In the genomic region with DNA sequence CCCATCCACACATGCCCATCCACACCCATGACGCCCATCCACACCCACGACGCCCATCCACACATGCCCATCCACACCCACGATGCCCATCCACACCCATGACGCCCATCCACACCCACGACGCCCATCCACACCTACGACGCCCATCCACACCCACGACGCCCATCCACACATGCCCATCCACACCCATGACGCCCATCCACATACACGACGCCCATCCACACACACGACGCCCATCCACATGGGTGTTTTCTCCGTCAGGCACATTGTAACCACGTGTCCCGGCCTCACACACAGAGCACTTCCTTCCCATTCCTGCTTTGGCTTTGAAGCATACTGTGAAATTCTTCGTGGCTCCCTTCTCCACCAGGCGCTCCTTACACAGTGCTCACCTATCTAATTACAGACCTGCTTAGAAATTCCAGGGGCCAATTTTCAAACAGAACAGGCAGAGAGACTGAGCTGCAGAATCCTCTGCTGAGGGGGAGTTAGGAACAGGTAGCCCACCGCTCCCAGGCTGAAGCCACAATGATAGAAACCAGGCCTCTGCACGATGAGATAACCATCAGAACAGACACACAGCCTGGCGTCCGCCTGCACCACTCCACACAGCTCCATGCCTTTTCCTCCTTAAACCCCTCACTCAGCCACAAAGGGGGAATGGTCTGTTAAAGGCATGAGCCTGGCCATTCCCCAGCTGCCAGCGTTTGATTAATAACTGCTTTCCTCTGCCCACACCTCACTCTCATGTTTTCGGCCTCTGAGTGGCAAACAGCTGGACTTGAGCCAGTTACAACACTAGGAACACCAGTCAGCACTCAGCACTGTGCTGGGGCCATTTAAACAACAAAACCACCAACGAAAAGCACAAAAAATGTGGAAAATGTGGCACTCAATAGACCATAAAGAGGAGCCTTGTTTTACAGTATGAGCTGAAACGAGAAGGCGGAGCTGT, we compare ENCODE assay signal across 27 cellular contexts.
A peak's percentile ranks its signal among the peaks of the same experiment; 100 is the strongest.
DNase-seq lines count a peak whose midpoint lies in the region; ATAC-seq and TF ChIP-seq lines count a peak whose summit lies in the region.
"Had no signal": no experiment of that assay in that cellular context is flagged by ENCODE, and none has a peak within 500 bp of the region (broad histone marks: within the 10 kb centered on the region; RNA-seq: fewer than 3 reads in every experiment).

No MANE protein-coding gene starts in this region.

- peaks cover 23% of the 10 kb centered on the region for H3K9me3 Mint-ChIP-seq in Calu3 (ENCODE audit: low read depth, unreplicated experiment)
- H3K9me3 Mint-ChIP-seq in activated CD4-positive, alpha-beta memory T cell treated with anti-CD3 and anti-CD28 coated beads, Interleukin-2, amount 10 ng/mL, durations not matched to agents 7 days and 5 days, result peaks cover 13% of the 10 kb centered on the region

- no peaks in the 10 kb centered on the region for H3K27me3 ChIP-seq in right lobe of liver
- H3K27me3 ChIP-seq: ascending aorta; BLaER1 treated with 17β-estradiol and CSF1 and Interleukin-3, amounts not matched to agents 10 nM and 100 nM; SJSA1; stomach; tibial nerve had no signal

- H3K36me3 ChIP-seq in right lobe of liver, result no peaks in the 10 kb centered on the region
- H3K36me3 ChIP-seq: ascending aorta; BLaER1 treated with 17β-estradiol and CSF1 and Interleukin-3, amounts not matched to agents 10 nM and 100 nM; gastroesophageal sphincter; SJSA1; tibial nerve had no signal

- no TSS peak for BruUV-seq in Calu3 (replicated peaks; lab: Mats Ljungman, UMichigan)

- H3K9me3 ChIP-seq in right lobe of liver, result no peaks in the 10 kb centered on the region
- H3K9me3 ChIP-seq: ascending aorta, stomach had no signal

- TF ChIP-seq POLR2A in right lobe of liver (IDR thresholded peaks at IDR 0.05), result no peak

- POLR2A ChIA-PET in activated CD4-positive, alpha-beta memory T cell treated with anti-CD3 and anti-CD28 coated beads, Interleukin-2, amount 10 ng/mL, durations not matched to agents 7 days and 5 days (lab: Charles Lee), result no interaction called here

- no peaks in the 10 kb centered on the region for H3K4me1 Mint-ChIP-seq in Calu3 (ENCODE audit: low read depth, unreplicated experiment)
- H3K4me1 Mint-ChIP-seq in activated CD4-positive, alpha-beta memory T cell treated with anti-CD3 and anti-CD28 coated beads, Interleukin-2, amount 10 ng/mL, durations not matched to agents 7 days and 5 days, result no peaks in the 10 kb centered on the region
- H3K4me1 Mint-ChIP-seq: activated naive CD8-positive, alpha-beta T cell treated with anti-CD3 and anti-CD28 coated beads for 36 hours had no signal

- H3K27ac ChIP-seq in right lobe of liver, result no peak overlapping the region
- H3K27ac ChIP-seq: ascending aorta; BLaER1 treated with 17β-estradiol and CSF1 and Interleukin-3, amounts not matched to agents 10 nM and 100 nM; gastroesophageal sphincter; SJSA1; stomach had no signal

- DNase-seq in Calu3 (no peak), NCI-H2029 (lab: John Stamatoyannopoulos, UW) (peak; percentile 30), astrocyte of the hippocampus (ENCODE audit: low read depth, low spot score) (peak; percentile 41), sciatic nerve (ENCODE audit: low spot score) (peak; percentile 23), right lobe of liver (no peak), amniotic stem cell (lab: John Stamatoyannopoulos, UW) (no peak)
- no peak for DNase-seq in activated CD4-positive, alpha-beta memory T cell treated with anti-CD3 and anti-CD28 coated beads, Interleukin-2, amount 10 ng/mL, durations not matched to agents 7 days and 5 days
- DNase-seq: activated CD4-positive, alpha-beta T cell treated with anti-CD3 and anti-CD28 coated beads for 1 hour; activated CD8-positive, alpha-beta T cell treated with anti-CD3 and anti-CD28 coated beads for 36 hours; activated naive CD8-positive, alpha-beta T cell treated with anti-CD3 and anti-CD28 coated beads for 36 hours; cerebellar nuclear complex; COR-L47; hippocampal formation; KBM-7; left colon; naive B cell; NCI-H1436 treated with DMSO at 0.1 percent for 48 hours; NCI-H2171; NCI-H524; nucleus accumbens; stomach had no signal

- H3K4me3 Mint-ChIP-seq in Calu3 (ENCODE audit: low read depth, unreplicated experiment), result no peak overlapping the region
- no peak overlapping the region for H3K4me3 Mint-ChIP-seq in activated CD4-positive, alpha-beta memory T cell treated with anti-CD3 and anti-CD28 coated beads, Interleukin-2, amount 10 ng/mL, durations not matched to agents 7 days and 5 days
- H3K4me3 Mint-ChIP-seq: activated CD8-positive, alpha-beta T cell treated with anti-CD3 and anti-CD28 coated beads for 36 hours; activated naive CD8-positive, alpha-beta T cell treated with anti-CD3 and anti-CD28 coated beads for 36 hours had no signal

- CTCF ChIA-PET in Calu3 (lab: Charles Lee), result no interaction called here
- CTCF ChIA-PET in activated CD4-positive, alpha-beta memory T cell treated with anti-CD3 and anti-CD28 coated beads, Interleukin-2, amount 10 ng/mL, durations not matched to agents 7 days and 5 days (lab: Charles Lee), result no interaction called here

- H3K36me3 Mint-ChIP-seq in Calu3 (ENCODE audit: insufficient read depth, unreplicated experiment), result peaks cover 5% of the 10 kb centered on the region
- H3K36me3 Mint-ChIP-seq in activated CD4-positive, alpha-beta memory T cell treated with anti-CD3 and anti-CD28 coated beads, Interleukin-2, amount 10 ng/mL, durations not matched to agents 7 days and 5 days (ENCODE audit: low read depth), result peaks cover 3% of the 10 kb centered on the region
- H3K36me3 Mint-ChIP-seq: activated naive CD8-positive, alpha-beta T cell treated with anti-CD3 and anti-CD28 coated beads for 36 hours had no signal

- no peaks in the 10 kb centered on the region for H3K27me3 Mint-ChIP-seq in Calu3 (ENCODE audit: unreplicated experiment)
- no peaks in the 10 kb centered on the region for H3K27me3 Mint-ChIP-seq in activated CD4-positive, alpha-beta memory T cell treated with anti-CD3 and anti-CD28 coated beads, Interleukin-2, amount 10 ng/mL, durations not matched to agents 7 days and 5 days
- H3K27me3 Mint-ChIP-seq: activated CD8-positive, alpha-beta T cell treated with anti-CD3 and anti-CD28 coated beads for 36 hours; activated naive CD8-positive, alpha-beta T cell treated with anti-CD3 and anti-CD28 coated beads for 36 hours; naive B cell had no signal

- H3K27ac Mint-ChIP-seq in Calu3 (ENCODE audit: unreplicated experiment), result peak overlapping the region; percentile 19
- no peak overlapping the region for H3K27ac Mint-ChIP-seq in activated CD4-positive, alpha-beta memory T cell treated with anti-CD3 and anti-CD28 coated beads, Interleukin-2, amount 10 ng/mL, durations not matched to agents 7 days and 5 days
- H3K27ac Mint-ChIP-seq: activated CD8-positive, alpha-beta T cell treated with anti-CD3 and anti-CD28 coated beads for 36 hours; activated naive CD8-positive, alpha-beta T cell treated with anti-CD3 and anti-CD28 coated beads for 36 hours had no signal

- intact Hi-C loops in Calu3 (cut with micrococcal nuclease; ENCODE audit: unreplicated experiment) (no loop called here), sciatic nerve (cut with DNase I) (no loop called here), right lobe of liver (cut with DNase I) (no loop called here)

- no peaks in the 10 kb centered on the region for H3K4me1 ChIP-seq in right lobe of liver
- H3K4me1 ChIP-seq: ascending aorta; BLaER1 treated with 17β-estradiol and CSF1 and Interleukin-3, amounts not matched to agents 10 nM and 100 nM; gastroesophageal sphincter; SJSA1; stomach; tibial nerve had no signal

- TF ChIP-seq CTCF in Calu3 (IDR thresholded peaks at IDR 0.05; ENCODE audit: unreplicated experiment) (no peak), right lobe of liver (IDR thresholded peaks at IDR 0.05) (no peak)

- 75% methylated on average over 27 of the region's 30 CpGs for WGBS in right lobe of liver (ENCODE audit: insufficient coverage, low coverage, low lambda C conversion rate, missing lambda C conversion rate)

- H3K4me3 ChIP-seq in right lobe of liver, result no peak overlapping the region
- H3K4me3 ChIP-seq: ascending aorta; BLaER1 treated with 17β-estradiol and CSF1 and Interleukin-3, amounts not matched to agents 10 nM and 100 nM; gastroesophageal sphincter; GM12878; SJSA1; stomach; tibial nerve had no signal

- ATAC-seq in sciatic nerve (no peak), right lobe of liver (no peak)
- ATAC-seq: activated CD8-positive, alpha-beta T cell treated with anti-CD3 and anti-CD28 coated beads for 36 hours; gastroesophageal sphincter; GM12878; left colon had no signal

Comparison
In these comparisons a context has a peak if more than half of its experiments do, and no peak if none do; other contexts are left out.
1. DNase-seq: peak in NCI-H2029 (single experiment), astrocyte of the hippocampus (single experiment) and sciatic nerve (single experiment); none in Calu3 (single experiment), right lobe of liver (0 of 3), activated CD4-positive, alpha-beta memory T cell treated with anti-CD3 and anti-CD28 coated beads, Interleukin-2, amount 10 ng/mL, durations not matched to agents 7 days and 5 days (single experiment) and amniotic stem cell (single experiment).